14 cellular contexts compared by ENCODE assay signal in the genomic region with DNA sequence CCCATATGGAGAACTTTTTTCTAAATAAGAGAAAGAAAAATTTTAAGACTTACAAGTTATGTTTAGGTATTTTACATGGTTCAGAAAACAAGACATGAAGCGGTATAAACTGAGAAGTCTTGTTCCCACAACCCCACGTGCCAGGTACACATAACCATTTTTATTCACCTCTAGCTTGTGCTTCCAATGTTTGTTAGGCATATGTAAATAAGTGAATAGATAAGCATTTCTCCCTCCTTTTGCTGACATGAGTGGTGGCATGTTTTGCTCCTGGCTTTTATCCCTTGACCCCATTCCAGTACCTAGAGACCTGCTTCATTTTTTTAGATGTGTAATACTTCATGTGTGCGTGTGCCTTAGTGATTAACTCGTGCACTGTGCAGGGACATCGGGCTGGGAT.
"Had no signal": no experiment of that assay in that cellular context is flagged by ENCODE, and none has a peak within 500 bp of the region (broad histone marks: within the 10 kb centered on the region; RNA-seq: fewer than 3 reads in every experiment).

No MANE protein-coding gene starts in this region.

- ATAC-seq: activated T-helper 17 cell treated with anti-CD3 and anti-CD28 coated beads, Interleukin-2, amount 50 U/mL, for 72 hours; stimulated activated naive B cell treated with anti-CD40 and anti-IgM and Interleukin-4, amounts not matched to agents 10 μg/mL and 1 μg/mL and 100 μg/mL, for 72 hours; T-helper 17 cell; upper lobe of right lung had no signal

- H3K4me3 Mint-ChIP-seq: activated B cell treated with CpG ODN at 0.5 μM for 24 hours; activated CD4-positive, alpha-beta T cell treated with anti-CD3 and anti-CD28 coated beads, Interleukin-2, amount 10 ng/mL, durations not matched to agents 24 days and 14 days; activated naive CD4-positive, alpha-beta T cell treated with anti-CD3 and anti-CD28 coated beads for 36 hours; activated T-helper 17 cell treated with anti-CD3 and anti-CD28 coated beads, Interleukin-2, amount 50 U/mL, for 72 hours; central memory CD8-positive, alpha-beta T cell; dendritic cell treated with granulocyte-macrophage colony-stimulating factor and Interleukin-4, amounts not matched to agents 40 ng/mL and 50 ng/mL, for 4 days; stimulated activated naive B cell treated with anti-CD40 and anti-IgM and Interleukin-4, amounts not matched to agents 10 μg/mL and 1 μg/mL and 100 μg/mL, for 72 hours; T-helper 17 cell had no signal

- H3K27me3 ChIP-seq: upper lobe of right lung had no signal

- H3K27ac Mint-ChIP-seq: activated B cell treated with CpG ODN at 0.5 μM for 24 hours; activated CD4-positive, alpha-beta T cell treated with anti-CD3 and anti-CD28 coated beads, Interleukin-2, amount 10 ng/mL, durations not matched to agents 24 days and 14 days; activated naive CD4-positive, alpha-beta T cell treated with anti-CD3 and anti-CD28 coated beads for 36 hours; activated T-helper 17 cell treated with anti-CD3 and anti-CD28 coated beads, Interleukin-2, amount 50 U/mL, for 72 hours; dendritic cell treated with granulocyte-macrophage colony-stimulating factor and Interleukin-4, amounts not matched to agents 40 ng/mL and 50 ng/mL, for 4 days; stimulated activated naive B cell treated with anti-CD40 and anti-IgM and Interleukin-4, amounts not matched to agents 10 μg/mL and 1 μg/mL and 100 μg/mL, for 72 hours; T-helper 17 cell had no signal

- H3K27ac ChIP-seq: psoas muscle, SK-N-MC, upper lobe of right lung had no signal

- H3K4me1 ChIP-seq: upper lobe of right lung had no signal

- H3K9me3 Mint-ChIP-seq: activated B cell treated with CpG ODN at 0.5 μM for 24 hours; activated CD4-positive, alpha-beta T cell treated with anti-CD3 and anti-CD28 coated beads, Interleukin-2, amount 10 ng/mL, durations not matched to agents 24 days and 14 days; activated naive CD4-positive, alpha-beta T cell treated with anti-CD3 and anti-CD28 coated beads for 36 hours; activated T-helper 17 cell treated with anti-CD3 and anti-CD28 coated beads, Interleukin-2, amount 50 U/mL, for 72 hours; central memory CD8-positive, alpha-beta T cell; dendritic cell treated with granulocyte-macrophage colony-stimulating factor and Interleukin-4, amounts not matched to agents 40 ng/mL and 50 ng/mL, for 4 days; stimulated activated naive B cell treated with anti-CD40 and anti-IgM and Interleukin-4, amounts not matched to agents 10 μg/mL and 1 μg/mL and 100 μg/mL, for 72 hours had no signal

- DNase-seq: activated B cell treated with CpG ODN at 0.5 μM for 24 hours; activated CD4-positive, alpha-beta T cell treated with anti-CD3 and anti-CD28 coated beads, Interleukin-2, amount 10 ng/mL, durations not matched to agents 24 days and 14 days; activated naive CD4-positive, alpha-beta T cell treated with anti-CD3 and anti-CD28 coated beads for 36 hours; activated T-cell treated with anti-CD3 and anti-CD28 coated beads for 4 hours; kidney; psoas muscle; stimulated activated CD4-positive, alpha-beta T cell treated with anti-CD3 and anti-CD28 coated beads, Interleukin-2, amount 100 ng/mL, for 24 hours; stimulated activated naive B cell treated with anti-CD40 and anti-IgM and Interleukin-4, amounts not matched to agents 10 μg/mL and 1 μg/mL and 100 μg/mL, for 72 hours; T-helper 17 cell; upper lobe of right lung had no signal

- H3K27me3 Mint-ChIP-seq: activated B cell treated with CpG ODN at 0.5 μM for 24 hours; activated CD4-positive, alpha-beta T cell treated with anti-CD3 and anti-CD28 coated beads, Interleukin-2, amount 10 ng/mL, durations not matched to agents 24 days and 14 days; activated T-helper 17 cell treated with anti-CD3 and anti-CD28 coated beads, Interleukin-2, amount 50 U/mL, for 72 hours; central memory CD8-positive, alpha-beta T cell; dendritic cell treated with granulocyte-macrophage colony-stimulating factor and Interleukin-4, amounts not matched to agents 40 ng/mL and 50 ng/mL, for 4 days; stimulated activated naive B cell treated with anti-CD40 and anti-IgM and Interleukin-4, amounts not matched to agents 10 μg/mL and 1 μg/mL and 100 μg/mL, for 72 hours had no signal

- H3K4me1 Mint-ChIP-seq: activated B cell treated with CpG ODN at 0.5 μM for 24 hours; central memory CD8-positive, alpha-beta T cell; stimulated activated naive B cell treated with anti-CD40 and anti-IgM and Interleukin-4, amounts not matched to agents 10 μg/mL and 1 μg/mL and 100 μg/mL, for 72 hours had no signal

- H3K9me3 ChIP-seq: psoas muscle, upper lobe of right lung had no signal

- H3K4me3 ChIP-seq: psoas muscle, SK-N-MC, upper lobe of right lung had no signal
